1 cellular context compared by ENCODE assay signal in the genomic region with DNA sequence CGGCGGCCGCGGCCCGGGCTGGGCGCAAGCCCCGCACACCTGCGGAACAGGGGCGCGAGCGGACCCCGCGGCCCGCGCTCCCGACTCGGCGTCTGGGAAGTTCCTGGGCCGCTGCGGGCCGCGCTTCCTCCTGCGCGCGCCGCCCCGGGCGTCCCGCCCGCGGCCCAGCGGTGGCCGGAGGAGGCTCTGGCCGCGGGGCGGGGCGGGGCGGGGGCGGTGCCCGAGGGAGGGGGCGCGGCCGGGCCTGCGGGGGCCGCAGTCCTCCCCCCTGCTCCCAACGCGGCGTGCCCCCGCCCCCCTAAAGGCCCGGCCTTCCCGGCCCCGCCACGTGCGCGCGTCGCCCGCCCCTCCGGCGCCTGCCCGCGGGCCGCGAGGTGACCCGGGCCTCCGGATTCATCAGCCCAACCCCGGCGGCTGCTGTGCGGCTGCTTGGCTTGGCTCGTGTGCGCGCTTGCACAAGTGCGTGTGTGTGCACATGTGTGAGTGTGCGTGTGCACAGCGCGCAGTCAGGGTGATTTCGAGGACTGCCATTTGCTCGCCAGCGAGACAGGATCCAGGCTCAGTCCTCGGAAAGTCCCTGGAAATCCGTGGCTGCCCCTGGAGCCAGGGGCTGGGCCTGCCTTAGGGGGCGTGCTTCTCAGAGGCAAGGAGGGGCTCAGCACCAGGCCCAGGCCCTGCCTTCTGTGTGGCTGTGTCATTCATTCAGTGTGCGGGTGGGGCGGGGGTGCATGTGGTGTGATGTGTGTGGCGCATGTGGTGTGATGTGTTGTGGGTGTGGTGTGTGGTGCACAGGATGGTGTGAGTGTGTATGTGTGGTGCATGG.
TF ChIP-seq lines count a peak whose summit lies in the region.

Gene C2CD2 (minus strand): TSS at position 188 of the 823 bp plus-strand sequence. CDS start 370 bp downstream, outside the sequence.

TF ChIP-seq in WTC11, 78 proteins besides CTCF, POLR2A, EP300 and RAD21 (continued from another document):
- TF ChIP-seq, protein P1, sequence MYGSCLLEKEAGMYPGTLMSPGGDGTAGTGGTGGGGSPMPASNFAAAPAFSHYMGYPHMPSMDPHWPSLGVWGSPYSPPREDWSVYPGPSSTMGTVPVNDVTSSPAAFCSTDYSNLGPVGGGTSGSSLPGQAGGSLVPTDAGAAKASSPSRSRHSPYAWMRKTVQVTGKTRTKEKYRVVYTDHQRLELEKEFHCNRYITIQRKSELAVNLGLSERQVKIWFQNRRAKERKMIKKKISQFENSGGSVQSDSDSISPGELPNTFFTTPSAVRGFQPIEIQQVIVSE (CRISPR knock-in tag; IDR thresholded peaks at IDR 0.05; ENCODE audit: borderline replicate concordance), result no peak
- TF ChIP-seq, protein P2, sequence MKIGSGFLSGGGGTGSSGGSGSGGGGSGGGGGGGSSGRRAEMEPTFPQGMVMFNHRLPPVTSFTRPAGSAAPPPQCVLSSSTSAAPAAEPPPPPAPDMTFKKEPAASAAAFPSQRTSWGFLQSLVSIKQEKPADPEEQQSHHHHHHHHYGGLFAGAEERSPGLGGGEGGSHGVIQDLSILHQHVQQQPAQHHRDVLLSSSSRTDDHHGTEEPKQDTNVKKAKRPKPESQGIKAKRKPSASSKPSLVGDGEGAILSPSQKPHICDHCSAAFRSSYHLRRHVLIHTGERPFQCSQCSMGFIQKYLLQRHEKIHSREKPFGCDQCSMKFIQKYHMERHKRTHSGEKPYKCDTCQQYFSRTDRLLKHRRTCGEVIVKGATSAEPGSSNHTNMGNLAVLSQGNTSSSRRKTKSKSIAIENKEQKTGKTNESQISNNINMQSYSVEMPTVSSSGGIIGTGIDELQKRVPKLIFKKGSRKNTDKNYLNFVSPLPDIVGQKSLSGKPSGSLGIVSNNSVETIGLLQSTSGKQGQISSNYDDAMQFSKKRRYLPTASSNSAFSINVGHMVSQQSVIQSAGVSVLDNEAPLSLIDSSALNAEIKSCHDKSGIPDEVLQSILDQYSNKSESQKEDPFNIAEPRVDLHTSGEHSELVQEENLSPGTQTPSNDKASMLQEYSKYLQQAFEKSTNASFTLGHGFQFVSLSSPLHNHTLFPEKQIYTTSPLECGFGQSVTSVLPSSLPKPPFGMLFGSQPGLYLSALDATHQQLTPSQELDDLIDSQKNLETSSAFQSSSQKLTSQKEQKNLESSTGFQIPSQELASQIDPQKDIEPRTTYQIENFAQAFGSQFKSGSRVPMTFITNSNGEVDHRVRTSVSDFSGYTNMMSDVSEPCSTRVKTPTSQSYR (CRISPR knock-in tag; IDR thresholded peaks at IDR 0.05), result 0 out of 2 replicates have a peak, but pooled peaks have one; percentile 50
- TF ChIP-seq, protein P3, sequence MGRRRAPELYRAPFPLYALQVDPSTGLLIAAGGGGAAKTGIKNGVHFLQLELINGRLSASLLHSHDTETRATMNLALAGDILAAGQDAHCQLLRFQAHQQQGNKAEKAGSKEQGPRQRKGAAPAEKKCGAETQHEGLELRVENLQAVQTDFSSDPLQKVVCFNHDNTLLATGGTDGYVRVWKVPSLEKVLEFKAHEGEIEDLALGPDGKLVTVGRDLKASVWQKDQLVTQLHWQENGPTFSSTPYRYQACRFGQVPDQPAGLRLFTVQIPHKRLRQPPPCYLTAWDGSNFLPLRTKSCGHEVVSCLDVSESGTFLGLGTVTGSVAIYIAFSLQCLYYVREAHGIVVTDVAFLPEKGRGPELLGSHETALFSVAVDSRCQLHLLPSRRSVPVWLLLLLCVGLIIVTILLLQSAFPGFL (CRISPR knock-in tag; IDR thresholded peaks at IDR 0.05; ENCODE audit: borderline replicate concordance), result no peak
- no peak for TF ChIP-seq ZSCAN18 (CRISPR knock-in tag; IDR thresholded peaks at IDR 0.05)
- TF ChIP-seq SP1 (CRISPR knock-in tag; conservative IDR thresholded peaks at IDR 0.05), result peak; percentile 69
- no peak for TF ChIP-seq CBFB (CRISPR knock-in tag; IDR thresholded peaks at IDR 0.05; ENCODE audit: low read depth)
- peak; percentile 75; the same call in 1 of the 2 replicates for TF ChIP-seq JUN (CRISPR knock-in tag; IDR thresholded peaks at IDR 0.05)
- 0 out of 2 replicates have a peak, but pooled peaks have one; percentile 44 for TF ChIP-seq E2F1 (CRISPR knock-in tag; IDR thresholded peaks at IDR 0.05)
- TF ChIP-seq TEAD1 (CRISPR knock-in tag; IDR thresholded peaks at IDR 0.05), result peak; percentile 91
- peak; percentile 49; the same call in 1 of the 2 replicates for TF ChIP-seq ZNF232 (CRISPR knock-in tag; IDR thresholded peaks at IDR 0.05)
- no peak for TF ChIP-seq ATF1 (CRISPR knock-in tag; IDR thresholded peaks at IDR 0.05)
- TF ChIP-seq FOXP1 (CRISPR knock-in tag; IDR thresholded peaks at IDR 0.05; ENCODE audit: borderline replicate concordance), result peak; percentile 43; the same call in 1 of the 2 replicates
- TF ChIP-seq, protein P4, sequence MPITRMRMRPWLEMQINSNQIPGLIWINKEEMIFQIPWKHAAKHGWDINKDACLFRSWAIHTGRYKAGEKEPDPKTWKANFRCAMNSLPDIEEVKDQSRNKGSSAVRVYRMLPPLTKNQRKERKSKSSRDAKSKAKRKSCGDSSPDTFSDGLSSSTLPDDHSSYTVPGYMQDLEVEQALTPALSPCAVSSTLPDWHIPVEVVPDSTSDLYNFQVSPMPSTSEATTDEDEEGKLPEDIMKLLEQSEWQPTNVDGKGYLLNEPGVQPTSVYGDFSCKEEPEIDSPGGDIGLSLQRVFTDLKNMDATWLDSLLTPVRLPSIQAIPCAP (CRISPR knock-in tag; IDR thresholded peaks at IDR 0.05), result peak; percentile 86; the same call in 1 of the 2 replicates
- TF ChIP-seq KAT7 (CRISPR knock-in tag; IDR thresholded peaks at IDR 0.05; ENCODE audit: borderline replicate concordance), result no peak; the same call in 1 of the 2 replicates
- TF ChIP-seq, protein P5, sequence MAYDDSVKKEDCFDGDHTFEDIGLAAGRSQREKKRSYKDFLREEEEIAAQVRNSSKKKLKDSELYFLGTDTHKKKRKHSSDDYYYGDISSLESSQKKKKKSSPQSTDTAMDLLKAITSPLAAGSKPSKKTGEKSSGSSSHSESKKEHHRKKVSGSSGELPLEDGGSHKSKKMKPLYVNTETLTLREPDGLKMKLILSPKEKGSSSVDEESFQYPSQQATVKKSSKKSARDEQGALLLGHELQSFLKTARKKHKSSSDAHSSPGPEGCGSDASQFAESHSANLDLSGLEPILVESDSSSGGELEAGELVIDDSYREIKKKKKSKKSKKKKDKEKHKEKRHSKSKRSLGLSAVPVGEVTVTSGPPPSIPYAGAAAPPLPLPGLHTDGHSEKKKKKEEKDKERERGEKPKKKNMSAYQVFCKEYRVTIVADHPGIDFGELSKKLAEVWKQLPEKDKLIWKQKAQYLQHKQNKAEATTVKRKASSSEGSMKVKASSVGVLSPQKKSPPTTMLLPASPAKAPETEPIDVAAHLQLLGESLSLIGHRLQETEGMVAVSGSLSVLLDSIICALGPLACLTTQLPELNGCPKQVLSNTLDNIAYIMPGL (CRISPR knock-in tag; IDR thresholded peaks at IDR 0.05), result no peak
- TF ChIP-seq TP53 (CRISPR knock-in tag; IDR thresholded peaks at IDR 0.05), result peak; percentile 89; the same call in 1 of the 2 replicates
- TF ChIP-seq GRHL2 (CRISPR knock-in tag; IDR thresholded peaks at IDR 0.05; ENCODE audit: insufficient replicate concordance, severe bottlenecking), result no peak
- TF ChIP-seq, protein P6, sequence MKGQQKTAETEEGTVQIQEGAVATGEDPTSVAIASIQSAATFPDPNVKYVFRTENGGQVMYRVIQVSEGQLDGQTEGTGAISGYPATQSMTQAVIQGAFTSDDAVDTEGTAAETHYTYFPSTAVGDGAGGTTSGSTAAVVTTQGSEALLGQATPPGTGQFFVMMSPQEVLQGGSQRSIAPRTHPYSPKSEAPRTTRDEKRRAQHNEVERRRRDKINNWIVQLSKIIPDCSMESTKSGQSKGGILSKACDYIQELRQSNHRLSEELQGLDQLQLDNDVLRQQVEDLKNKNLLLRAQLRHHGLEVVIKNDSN (CRISPR knock-in tag; IDR thresholded peaks at IDR 0.05), result peak; percentile 53; the same call in 1 of the 2 replicates
- TF ChIP-seq ATF2 (CRISPR knock-in tag; IDR thresholded peaks at IDR 0.05; ENCODE audit: borderline replicate concordance, low read depth), result no peak
- TF ChIP-seq ESRRA (CRISPR knock-in tag; IDR thresholded peaks at IDR 0.05; ENCODE audit: borderline replicate concordance), result peak; percentile 66; the same call in 1 of the 2 replicates
- no peak for TF ChIP-seq ZNF671 (CRISPR knock-in tag; IDR thresholded peaks at IDR 0.05)
- peak; percentile 40; the same call in 1 of the 2 replicates for TF ChIP-seq GABPB1 (CRISPR knock-in tag; IDR thresholded peaks at IDR 0.05)
- no peak for TF ChIP-seq ZNF512 (CRISPR knock-in tag; IDR thresholded peaks at IDR 0.05; ENCODE audit: borderline replicate concordance)
- TF ChIP-seq ZBTB43 (CRISPR knock-in tag; IDR thresholded peaks at IDR 0.05), result peak; percentile 99
- TF ChIP-seq JAZF1 (CRISPR knock-in tag; IDR thresholded peaks at IDR 0.05), result no peak
TF ChIP-seq in WTC11: peak in this region for 25.
